Comparison of ENCODE assay signal across 1 cellular context in genomic region chr7:131026297-131027003, GRCh38.
TF ChIP-seq lines count a peak whose summit lies in the region.

No MANE protein-coding gene starts in this region.

TF ChIP-seq in HepG2, 621 proteins besides CTCF, POLR2A, EP300 and RAD21 (continued from another document):
- TF ChIP-seq BCL3 (CRISPR knock-in tag; IDR thresholded peaks at IDR 0.05) (no peak), ZNF260 (CRISPR knock-in tag; IDR thresholded peaks at IDR 0.05; ENCODE audit: borderline replicate concordance, low read depth) (no peak), ZBTB34 (CRISPR knock-in tag; IDR thresholded peaks at IDR 0.05) (no peak), ONECUT2 (CRISPR knock-in tag; IDR thresholded peaks at IDR 0.05) (no peak), ZBTB20 (CRISPR knock-in tag; IDR thresholded peaks at IDR 0.05; ENCODE audit: borderline replicate concordance, low read depth) (no peak)
- TF ChIP-seq, protein P1, sequence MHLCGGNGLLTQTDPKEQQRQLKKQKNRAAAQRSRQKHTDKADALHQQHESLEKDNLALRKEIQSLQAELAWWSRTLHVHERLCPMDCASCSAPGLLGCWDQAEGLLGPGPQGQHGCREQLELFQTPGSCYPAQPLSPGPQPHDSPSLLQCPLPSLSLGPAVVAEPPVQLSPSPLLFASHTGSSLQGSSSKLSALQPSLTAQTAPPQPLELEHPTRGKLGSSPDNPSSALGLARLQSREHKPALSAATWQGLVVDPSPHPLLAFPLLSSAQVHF (CRISPR knock-in tag; IDR thresholded peaks at IDR 0.05): no peak
